In genomic region chr7:25565949-25566348, GRCh38 we compare ENCODE assay signal across 8 cellular contexts.
DNase-seq lines count a peak whose midpoint lies in the region; ATAC-seq and TF ChIP-seq lines count a peak whose summit lies in the region.

No MANE protein-coding gene starts in this region.

- CTCF ChIA-PET in AG04450 (lab: Charles Lee), result interaction anchor here (0.6 to 6.6 kb wide), 74 partner anchors 9 to 1907 kb away, joined by 3 to 137 read pairs (median 4); partner anchors contain the start of gene NPVF

- H3K4me1 ChIP-seq in lung (ENCODE audit: control insufficient read depth in 2 of 2, insufficient read depth in 2 of 2, low read length in 2 of 2), result no peaks in the 10 kb centered on the region

- H3K27me3 ChIP-seq in AG04450 (ENCODE audit: control insufficient read depth, insufficient read depth, low read length) (peaks cover 9% of the 10 kb centered on the region), lung (ENCODE audit: control insufficient read depth, insufficient read depth) (no peaks in the 10 kb centered on the region)

- POLR2A ChIA-PET in AG04450 (lab: Yijun Ruan, JAX), result no interaction called here

- no peak overlapping the region for H3K4me3 ChIP-seq in AG04450 (ENCODE audit: low read depth, low read length)
- H3K4me3 ChIP-seq in lung, result no peak overlapping the region

- ATAC-seq in lung (ENCODE audit: insufficient read depth, low FRiP score) (peak; percentile 76), HG02571 (IDR thresholded peaks at IDR 0.05; ENCODE audit: unreplicated experiment) (no peak)

- 0% methylated on average over 7 of the region's 7 CpGs for WGBS in lung, 2 donors

- H3K9me3 ChIP-seq in AG04450 (ENCODE audit: control insufficient read depth, insufficient read depth, low read length) (no peaks in the 10 kb centered on the region), lung (ENCODE audit: control insufficient read depth in 2 of 2, insufficient read depth in 1 of 2, low read length in 1 of 2) (no peaks in the 10 kb centered on the region)

- DNase-seq in AG04450 (ENCODE audit: low read depth, low spot score) (peak; percentile 61), GM19238 (ENCODE audit: insufficient read length, low spot score) (peak; percentile 8), NCI-H345 treated with DMSO at 0.1 percent for 48 hours (lab: John Stamatoyannopoulos, UW; ENCODE audit: unreplicated experiment) (peak; percentile 68), dermis blood vessel endothelial cell (peak; percentile 80), lung (ENCODE audit: low spot score) (peak; percentile 66)
- DNase-seq in activated CD4-positive, alpha-beta T cell treated with anti-CD3 and anti-CD28 coated beads, Interleukin-2, amount 50 U/mL, for 1 hour, result peak; percentile 67
- peak; percentile 44 for DNase-seq in stimulated activated CD8-positive, alpha-beta memory T cell treated with anti-CD3 and anti-CD28 coated beads, Interleukin-12 subunit alpha, Interleukin-12 subunit beta, amount 100 ng/mL, for 1 hour (ENCODE audit: low read depth)

- peak; percentile 100 for TF ChIP-seq CTCF in AG04450 (IDR thresholded peaks at IDR 0.05; ENCODE audit: low read depth, low read length)
- peak; percentile 100 for TF ChIP-seq CTCF in lung (IDR thresholded peaks at IDR 0.05; ENCODE audit: control extremely low read depth, extremely low read depth)

- H3K36me3 ChIP-seq in lung (ENCODE audit: control insufficient read depth in 2 of 2, insufficient read depth in 2 of 2, low read length in 2 of 2), result no peaks in the 10 kb centered on the region

- H3K27ac ChIP-seq in AG04450 (ENCODE audit: low read depth, low read length) (no peak overlapping the region), lung (ENCODE audit: low read depth in 1 of 2, low read length in 1 of 2) (no peak overlapping the region)

Comparison
In these comparisons a context has a peak if more than half of its experiments do, and no peak if none do; other contexts are left out.
1. DNase-seq: peak in every context shown above with its lines; median percentile 80 in dermis blood vessel endothelial cell; 68 in NCI-H345 treated with DMSO at 0.1 percent for 48 hours; 67 in activated CD4-positive, alpha-beta T cell treated with anti-CD3 and anti-CD28 coated beads, Interleukin-2, amount 50 U/mL, for 1 hour; 66 in lung; 61 in AG04450; 44 in stimulated activated CD8-positive, alpha-beta memory T cell treated with anti-CD3 and anti-CD28 coated beads, Interleukin-12 subunit alpha, Interleukin-12 subunit beta, amount 100 ng/mL, for 1 hour; 8 in GM19238.